8 cellular contexts compared by ENCODE assay signal in the genomic region with DNA sequence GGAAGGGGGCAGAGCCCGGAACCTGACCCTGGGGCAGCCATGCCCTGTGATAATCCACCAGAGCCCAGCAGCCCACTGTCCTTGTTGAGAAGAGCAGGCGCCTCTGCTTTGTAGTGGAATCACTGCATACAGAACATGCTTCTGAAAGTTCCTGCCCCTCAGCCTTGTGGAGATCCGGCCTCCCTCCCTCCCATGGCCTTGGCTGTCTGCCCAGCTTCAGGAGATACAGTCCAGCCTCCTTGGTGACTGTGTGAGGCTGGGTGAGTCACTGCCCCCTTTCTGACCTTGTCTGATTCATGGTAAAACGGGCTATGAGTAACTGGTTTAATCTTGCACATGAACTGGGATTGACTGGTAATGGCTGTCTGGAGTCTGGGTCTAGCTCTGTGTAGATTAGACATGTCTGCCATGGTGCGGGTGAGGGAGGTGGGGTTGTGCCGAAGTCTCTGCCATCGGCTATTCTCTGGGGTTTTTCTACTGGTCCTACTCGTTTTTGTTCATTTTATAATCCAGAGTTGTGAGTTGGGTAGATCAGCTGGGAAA.
A peak's percentile ranks its signal among the peaks of the same experiment; 100 is the strongest.
DNase-seq lines count a peak whose midpoint lies in the region; ATAC-seq, FAIRE-seq and TF ChIP-seq lines count a peak whose summit lies in the region.
"Not testable (repeated sequence)": the region's sequence is repeated elsewhere in the genome, so short reads cannot be mapped to it uniquely, and the experiment has no call there.

No MANE protein-coding gene starts in this region.

- H3K4me3 Mint-ChIP-seq in T-helper 17 cell: not testable (repeated sequence)

- H3K27me3 ChIP-seq in A673 (replicated peaks; ENCODE audit: insufficient read depth, low read depth, low read length, poor library complexity): not testable (repeated sequence)

- in situ Hi-C loops in astrocyte of the cerebellum (cut with HindIII; ENCODE audit: low sequenced_read_pairs): not testable (repeated sequence)

- not testable (repeated sequence) for H3K27ac Mint-ChIP-seq in T-helper 17 cell

- BruUV-seq in A673 (replicated peaks; lab: Mats Ljungman, UMichigan): not testable (repeated sequence)

- not testable (repeated sequence) for H3K4me3 ChIP-seq in A673 (ENCODE audit: low read depth, low read length, poor library complexity, severe bottlenecking); astrocyte of the cerebellum (ENCODE audit: low read depth, low read length)

- peak; percentile 58 for DNase-seq in A673 (ENCODE audit: low spot score)
- DNase-seq in GM18507 (ENCODE audit: extremely low spot score, insufficient read length, low read depth): peak; percentile 5
- DNase-seq in MV-4-11 (lab: John Stamatoyannopoulos, UW): peak; percentile 94
- not testable (repeated sequence) for DNase-seq in T-helper 17 cell
- peak; percentile 95 for DNase-seq in astrocyte of the cerebellum (ENCODE audit: low read depth)
- DNase-seq in foreskin melanocyte: peak; percentile 97
- peak; percentile 99 for DNase-seq in myocyte (ENCODE audit: low read depth)
- DNase-seq in stimulated activated CD4-positive, alpha-beta T cell treated with anti-CD3 and anti-CD28 coated beads, Interleukin-4, amount 100 ng/mL, for 4 hours: peak; percentile 3 to 8

- H3K36me3 ChIP-seq in A673 (ENCODE audit: insufficient read depth, low read length, poor library complexity, severe bottlenecking): not testable (repeated sequence)

- intact Hi-C loops in A673 (cut with micrococcal nuclease; ENCODE audit: unreplicated experiment): not testable (repeated sequence)

- H3K36me3 Mint-ChIP-seq in T-helper 17 cell (ENCODE audit: low read depth): not testable (repeated sequence)

- not testable (repeated sequence) for H3K27ac ChIP-seq in A673 (ENCODE audit: low read depth, low read length, poor library complexity, severe bottlenecking)

- CTCF ChIA-PET in A673 (lab: Charles Lee): not testable (repeated sequence)

- H3K4me1 ChIP-seq in A673 (ENCODE audit: insufficient read depth, low read length, poor library complexity, severe bottlenecking): not testable (repeated sequence)

- H3K27me3 Mint-ChIP-seq in T-helper 17 cell: peaks cover 15% of the 10 kb centered on the region

- FAIRE-seq in GM18507 (lab: Jason Lieb, UNC): peak; percentile 45

- POLR2A ChIA-PET in A673 (lab: Charles Lee; ENCODE audit: low non-redundant PET): not testable (repeated sequence)

- TF ChIP-seq CTCF in A673 (conservative IDR thresholded peaks at IDR 0.05; ENCODE audit: low read depth, low read length); astrocyte of the cerebellum (IDR thresholded peaks at IDR 0.05; ENCODE audit: low read depth, low read length, missing control alignments): not testable (repeated sequence)

- not testable (repeated sequence) for H3K4me1 Mint-ChIP-seq in T-helper 17 cell

- not testable (repeated sequence) for H3K9me3 ChIP-seq in A673 (ENCODE audit: low read depth, low read length, poor library complexity, severe bottlenecking); T-helper 17 cell (ENCODE audit: control insufficient read depth, low read length, poor library complexity, severe bottlenecking)

- ATAC-seq in T-helper 17 cell: peak; percentile 32
